ENCODE assay signal across 24 cellular contexts in the genomic region with DNA sequence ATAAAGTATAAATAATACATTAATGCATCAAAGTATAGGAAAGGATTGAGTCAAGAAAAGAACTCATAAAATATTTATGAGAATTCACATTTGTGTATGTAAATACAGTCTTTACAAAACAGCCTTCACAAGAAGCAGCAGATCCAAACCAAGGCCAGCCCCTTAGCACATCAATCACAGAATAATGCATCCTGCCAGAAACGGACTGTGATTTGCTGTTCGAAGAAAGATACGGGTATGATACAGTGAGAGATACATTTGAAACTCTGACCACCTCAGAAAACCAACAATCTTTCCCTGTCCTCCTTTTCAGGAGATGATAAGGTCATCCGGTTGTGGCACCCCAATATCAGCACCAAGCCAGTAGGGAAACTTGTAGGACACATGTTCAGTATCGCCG.
"Had no signal": no experiment of that assay in that cellular context is flagged by ENCODE, and none has a peak within 500 bp of the region (broad histone marks: within the 10 kb centered on the region; RNA-seq: fewer than 3 reads in every experiment).

No MANE protein-coding gene starts in this region.

- H2AFZ ChIP-seq: PC-9 had no signal

- H3K27me3 Mint-ChIP-seq: activated naive CD8-positive, alpha-beta T cell treated with anti-CD3 and anti-CD28 coated beads for 36 hours had no signal

- FAIRE-seq: colon had no signal

- ATAC-seq: activated CD8-positive, alpha-beta T cell treated with anti-CD3 and anti-CD28 coated beads, Interleukin-2, amount 10 ng/mL, durations not matched to agents 7 days and 5 days; WTC11 had no signal

- H3K4me2 ChIP-seq: PC-9 had no signal

- H3K9me3 Mint-ChIP-seq: activated naive CD4-positive, alpha-beta T cell treated with anti-CD3 and anti-CD28 coated beads, Interleukin-2, amount 10 ng/mL, durations not matched to agents 7 days and 5 days; activated naive CD8-positive, alpha-beta T cell treated with anti-CD3 and anti-CD28 coated beads for 36 hours; activated T-helper 1 cell treated with anti-CD3 and anti-CD28 coated beads, Interleukin-12 subunit alpha, Interleukin-12 subunit beta, Interleukin-2, Interleukin-4 antibody, amounts not matched to agents 30 ng/mL and 10 ng/mL and 1 ng/mL, durations not matched to agents 14 hours and 24 hours and 36 hours; T-helper 1 cell treated with Interleukin-12 subunit alpha and Interleukin-12 subunit beta and Interleukin-4 antibody, amounts not matched to agents 30 μg/mL and 1 μg/mL, for 36 hours; WTC11 had no signal

- H3K4me3 ChIP-seq: PC-9 had no signal

- H3K36me3 Mint-ChIP-seq: activated naive CD4-positive, alpha-beta T cell treated with anti-CD3 and anti-CD28 coated beads, Interleukin-2, amount 10 ng/mL, durations not matched to agents 7 days and 5 days; activated naive CD8-positive, alpha-beta T cell treated with anti-CD3 and anti-CD28 coated beads for 36 hours; WTC11 had no signal

- DNase-seq: activated CD4-positive, alpha-beta T cell treated with anti-CD3 and anti-CD28 coated beads for 48 hours; activated CD4-positive, alpha-beta T cell treated with anti-CD3 and anti-CD28 coated beads, Interleukin-2, amount 50 U/mL, for 4 hours; activated CD4-positive, CD25-positive, alpha-beta regulatory T cell treated with anti-CD3 and anti-CD28 coated beads, Interleukin-2, amount 50 U/mL, for 72 hours; activated CD8-positive, alpha-beta memory T cell treated with anti-CD3 and anti-CD28 coated beads, Interleukin-2, amount 50 U/mL, for 48 hours; activated CD8-positive, alpha-beta T cell treated with anti-CD3 and anti-CD28 coated beads, Interleukin-2, amount 10 ng/mL, durations not matched to agents 7 days and 5 days; activated gamma-delta T cell; activated naive CD4-positive, alpha-beta T cell treated with anti-CD3 and anti-CD28 coated beads, Interleukin-2, amount 10 ng/mL, durations not matched to agents 7 days and 5 days; activated naive CD8-positive, alpha-beta T cell treated with anti-CD3 and anti-CD28 coated beads for 36 hours; activated T-cell treated with anti-CD3 and anti-CD28 coated beads, Interleukin-2, amount 50 U/mL, for 1 hour; cerebellar nuclear complex; Kasumi-1; KBM-7; NCI-H1048; NCI-H1694; NCI-H2029; NCI-H446; NCI-H524; NCI-H82; PC-9; SHP77 treated with DMSO at 0.1 percent for 48 hours had no signal

- H3K27ac Mint-ChIP-seq: activated CD8-positive, alpha-beta T cell treated with anti-CD3 and anti-CD28 coated beads, Interleukin-2, amount 10 ng/mL, durations not matched to agents 7 days and 5 days; activated naive CD4-positive, alpha-beta T cell treated with anti-CD3 and anti-CD28 coated beads, Interleukin-2, amount 10 ng/mL, durations not matched to agents 7 days and 5 days; activated naive CD8-positive, alpha-beta T cell treated with anti-CD3 and anti-CD28 coated beads for 36 hours; activated T-helper 1 cell treated with anti-CD3 and anti-CD28 coated beads, Interleukin-12 subunit alpha, Interleukin-12 subunit beta, Interleukin-2, Interleukin-4 antibody, amounts not matched to agents 30 ng/mL and 10 ng/mL and 1 ng/mL, durations not matched to agents 14 hours and 24 hours and 36 hours; T-helper 1 cell treated with Interleukin-12 subunit alpha and Interleukin-12 subunit beta and Interleukin-4 antibody, amounts not matched to agents 30 μg/mL and 1 μg/mL, for 36 hours; WTC11 had no signal

- H3K4me1 Mint-ChIP-seq: activated naive CD4-positive, alpha-beta T cell treated with anti-CD3 and anti-CD28 coated beads, Interleukin-2, amount 10 ng/mL, durations not matched to agents 7 days and 5 days; WTC11 had no signal

- H3K27ac ChIP-seq: PC-9 had no signal

- H3K4me3 Mint-ChIP-seq: activated CD8-positive, alpha-beta T cell treated with anti-CD3 and anti-CD28 coated beads, Interleukin-2, amount 10 ng/mL, durations not matched to agents 7 days and 5 days; activated naive CD4-positive, alpha-beta T cell treated with anti-CD3 and anti-CD28 coated beads, Interleukin-2, amount 10 ng/mL, durations not matched to agents 7 days and 5 days; activated naive CD8-positive, alpha-beta T cell treated with anti-CD3 and anti-CD28 coated beads for 36 hours; activated T-helper 1 cell treated with anti-CD3 and anti-CD28 coated beads, Interleukin-12 subunit alpha, Interleukin-12 subunit beta, Interleukin-2, Interleukin-4 antibody, amounts not matched to agents 30 ng/mL and 10 ng/mL and 1 ng/mL, durations not matched to agents 14 hours and 24 hours and 36 hours; T-helper 1 cell treated with Interleukin-12 subunit alpha and Interleukin-12 subunit beta and Interleukin-4 antibody, amounts not matched to agents 30 μg/mL and 1 μg/mL, for 36 hours; WTC11 had no signal
